In genomic region chr11:62839050-62840015, GRCh38 we compare ENCODE assay signal across 8 cellular contexts. TPM values are rescaled to one million over a fixed set of nuclear protein-coding genes. Genes with fewer than 3 reads are reported as not detected.
DNase-seq lines count a peak whose midpoint lies in the region; ATAC-seq and TF ChIP-seq lines count a peak whose summit lies in the region.

WDR74 (minus strand) TSS chr11:62839590; CDS start chr11:62839570, 20 bp downstream.

- peaks cover 2% of the 10 kb centered on the region for H3K36me3 ChIP-seq in kidney epithelial cell (ENCODE audit: control insufficient read depth, insufficient read depth, low read length)

- no peaks in the 10 kb centered on the region for H3K27me3 ChIP-seq in kidney epithelial cell (ENCODE audit: control insufficient read depth, insufficient read depth, low read length)

- DNase-seq in AG10803 (ENCODE audit: low read depth) (peak; percentile 88), NCI-H460 (ENCODE audit: extremely low read depth, low read depth) (peak; percentile 84), cerebellar nuclear complex (lab: John Stamatoyannopoulos, UW) (peak; percentile 32 to 75), kidney epithelial cell (ENCODE audit: low read depth) (peak; percentile 73)
- DNase-seq in activated CD4-positive, CD25-positive, alpha-beta regulatory T cell treated with anti-CD3 and anti-CD28 coated beads, Interleukin-2, amount 50 U/mL, for 72 hours, result peak; percentile 84
- DNase-seq in stimulated activated CD4-positive, alpha-beta T cell treated with anti-CD3 and anti-CD28 coated beads, Interleukin-15, amount 100 ng/mL, for 48 hours (ENCODE audit: low read depth in 2 of 2), result peak; percentile 88

- no peak for TF ChIP-seq CTCF in AG10803 (conservative IDR thresholded peaks at IDR 0.05; ENCODE audit: low read length)
- TF ChIP-seq CTCF in kidney epithelial cell (IDR thresholded peaks at IDR 0.05; ENCODE audit: insufficient read depth, low read length, poor library complexity, severe bottlenecking), result no peak

- H3K4me3 ChIP-seq in AG10803 (ENCODE audit: low read length) (peak within 1 kb of the TSS; percentile 94), kidney epithelial cell (ENCODE audit: low read depth, low read length) (peak within 1 kb of the TSS; percentile 87)

- ATAC-seq in GM19035 (IDR thresholded peaks at IDR 0.05; ENCODE audit: unreplicated experiment) (peak; percentile 41), HG03432 (IDR thresholded peaks at IDR 0.05; ENCODE audit: unreplicated experiment) (peak; percentile 47)

RNA-seq across cellular contexts. Expression of gene WDR74, which starts in this region (rescaled TPM):
- total RNA-seq in NCI-H460 (2014; rRNA removed; shearing (Covaris generic)), result 64.7 and 71.2 TPM in 2 replicates
- polyA plus RNA-seq in NCI-H460 (2014; cell fraction: nucleus; rRNA removed), result 179 and 202 TPM in 2 replicates
- 90.2 and 92.8 TPM in 2 replicates for total RNA-seq in kidney epithelial cell

Comparison
In these comparisons a context has a peak if more than half of its experiments do, and no peak if none do; other contexts are left out.
1. Peak in every context shown above with its lines: DNase-seq, ATAC-seq and H3K4me3 ChIP-seq.